ENCODE assay signal across 17 cellular contexts in genomic region chr10:122232781-122233180, GRCh38. TPM values are rescaled to one million over a fixed set of nuclear protein-coding genes. Genes with fewer than 3 reads are reported as not detected.
A peak's percentile ranks its signal among the peaks of the same experiment; 100 is the strongest.
DNase-seq lines count a peak whose midpoint lies in the region; ATAC-seq and TF ChIP-seq lines count a peak whose summit lies in the region.
"Had no signal": no experiment of that assay in that cellular context is flagged by ENCODE, and none has a peak within 500 bp of the region (broad histone marks: within the 10 kb centered on the region; RNA-seq: fewer than 3 reads in every experiment).

No MANE protein-coding gene starts in this region.

- TF ChIP-seq RAD21 in IMR-90 (IDR thresholded peaks at IDR 0.05; ENCODE audit: low read length) (no peak), SK-N-SH (IDR thresholded peaks at IDR 0.05; ENCODE audit: low read length) (no peak)

- no peaks in the 10 kb centered on the region for H3K9me2 ChIP-seq in SK-N-SH

- no peak overlapping the region for H4K8ac ChIP-seq in IMR-90 (ENCODE audit: low read depth in 2 of 2, low read length in 2 of 2)
- H4K8ac ChIP-seq in mesendoderm (ENCODE audit: low read depth, low read length), result no peak overlapping the region

- H3K4me3 Mint-ChIP-seq in osteocyte (ENCODE audit: unreplicated experiment), result no peak overlapping the region
- H3K4me3 Mint-ChIP-seq: activated T-cell treated with anti-CD3 and anti-CD28 coated beads, Interleukin-2, amount 50 U/mL, for 4 hours had no signal

- H3K79me2 ChIP-seq in SK-N-SH (ENCODE audit: insufficient read depth) (no peaks in the 10 kb centered on the region), fibroblast of lung (ENCODE audit: control insufficient read depth, insufficient read depth, low read length) (no peaks in the 10 kb centered on the region), mesendoderm (ENCODE audit: control insufficient read depth, insufficient read depth, low read length) (no peaks in the 10 kb centered on the region)

- H2AK5ac ChIP-seq in IMR-90 (ENCODE audit: low read depth, low read length), result no peak overlapping the region
- H2AK5ac ChIP-seq in mesendoderm (ENCODE audit: low read length), result no peak overlapping the region

- BruUV-seq in IMR-90 (replicated peaks; lab: Mats Ljungman, UMichigan), result no TSS peak

- H3K27ac ChIP-seq in IMR-90 (ENCODE audit: insufficient read depth, low read length) (peak overlapping the region; percentile 0; the same call in 1 of the 2 replicates), SK-N-SH (ENCODE audit: low read depth in 2 of 2, low read length in 1 of 2) (peak overlapping the region; percentile 18 to 98; a peak in 2 of 4 replicates), fibroblast of lung (ENCODE audit: insufficient read depth, low read length) (no peak overlapping the region), mesendoderm (ENCODE audit: low read depth, low read length) (no peak overlapping the region)
- H3K27ac ChIP-seq: thoracic aorta had no signal

- dilution Hi-C loops in IMR-90 (cut with HindIII; ENCODE audit: low sequenced_read_pairs, unreplicated experiment), result no loop called here

- H3K9me3 ChIP-seq in IMR-90 (ENCODE audit: control insufficient read depth, insufficient read depth, low read length), result no peaks in the 10 kb centered on the region
- H3K9me3 ChIP-seq in SK-N-SH, result no peaks in the 10 kb centered on the region
- H3K9me3 ChIP-seq in fibroblast of lung (ENCODE audit: control insufficient read depth, insufficient read depth, low read depth, low read length), result no peaks in the 10 kb centered on the region
- H3K9me3 ChIP-seq: thoracic aorta had no signal

- no peak overlapping the region for H4K5ac ChIP-seq in IMR-90 (ENCODE audit: low read depth, low read length)
- no peak overlapping the region for H4K5ac ChIP-seq in mesendoderm (ENCODE audit: low read length)

- WGBS in IMR-90 (ENCODE audit: extremely low coverage in 2 of 2, insufficient read length in 1 of 2), 2 experiments, result 25% methylated on average over 1 of the region's 3 CpGs; no CpG with 5 or more reads in 1 of the 2 experiments
- 65% methylated on average over 3 of the region's 3 CpGs for WGBS in SK-N-SH (ENCODE audit: low lambda C conversion rate)
- WGBS in mesendoderm (ENCODE audit: extremely low coverage, insufficient coverage, low lambda C conversion rate), result no CpG with 5 or more reads among the region's 3 CpGs

- H3K4ac ChIP-seq in IMR-90 (ENCODE audit: low read depth, low read length) (no peak overlapping the region), mesendoderm (ENCODE audit: low read depth, low read length) (no peak overlapping the region)

- ATAC-seq in IMR-90 (ENCODE audit: low read depth), result peak; percentile 94
- no peak for ATAC-seq in GM18511 (IDR thresholded peaks at IDR 0.05; ENCODE audit: unreplicated experiment)
- ATAC-seq in HG03280 (IDR thresholded peaks at IDR 0.05; ENCODE audit: unreplicated experiment), result no peak
- ATAC-seq: activated T-cell treated with anti-CD3 and anti-CD28 coated beads, Interleukin-2, amount 50 U/mL, for 4 hours; K562 had no signal

- no peak overlapping the region for H4K91ac ChIP-seq in IMR-90 (ENCODE audit: insufficient read depth, low read depth, low read length)

- no peak overlapping the region for H2BK20ac ChIP-seq in IMR-90 (ENCODE audit: low read depth, low read length)

- intact Hi-C loops in IMR-90 (cut with micrococcal nuclease), result loop anchor here (2.0 kb wide), 1 partner anchor 26 kb away; no protein-coding TSS in a partner anchor

- H3K27me3 ChIP-seq in IMR-90 (ENCODE audit: control insufficient read depth, insufficient read depth, low read length), result no peaks in the 10 kb centered on the region
- H3K27me3 ChIP-seq in SK-N-SH (ENCODE audit: insufficient read depth), result no peaks in the 10 kb centered on the region
- H3K27me3 ChIP-seq in fibroblast of lung (ENCODE audit: control insufficient read depth, insufficient read depth, low read length), result no peaks in the 10 kb centered on the region
- H3K27me3 ChIP-seq in mesendoderm (ENCODE audit: insufficient read depth, low read length, poor library complexity), result no peaks in the 10 kb centered on the region

- no peak for TF ChIP-seq EP300 in SK-N-SH (IDR thresholded peaks at IDR 0.05; ENCODE audit: borderline replicate concordance in 1 of 2, low read depth in 1 of 2, low read length in 1 of 2)

- no peaks in the 10 kb centered on the region for H3K9me3 Mint-ChIP-seq in osteocyte (ENCODE audit: unreplicated experiment)
- H3K9me3 Mint-ChIP-seq: activated T-cell treated with anti-CD3 and anti-CD28 coated beads, Interleukin-2, amount 50 U/mL, for 4 hours had no signal

- no peaks in the 10 kb centered on the region for H3K27me3 Mint-ChIP-seq in osteocyte (ENCODE audit: unreplicated experiment)

- H2AK9ac ChIP-seq in IMR-90 (replicated peaks; ENCODE audit: low read depth, low read length, poor library complexity), result no peak overlapping the region

- in situ Hi-C loops in IMR-90 (cut with MboI; ENCODE audit: low sequenced_read_pairs), result no loop called here

- POLR2A ChIA-PET in IMR-90 (lab: Charles Lee; ENCODE audit: unreplicated experiment), result no interaction called here
- POLR2A ChIA-PET in SK-N-SH (lab: Yijun Ruan, JAX), result interaction anchor here (1.4 kb wide), 1 partner anchor 93 kb away, joined by 4 read pairs; no protein-coding TSS in a partner anchor

- H3K9ac ChIP-seq in IMR-90 (ENCODE audit: low read depth, low read length), result no peak overlapping the region
- no peak overlapping the region for H3K9ac ChIP-seq in SK-N-SH
- no peak overlapping the region for H3K9ac ChIP-seq in fibroblast of lung (ENCODE audit: insufficient read depth, low read length)
- H3K9ac ChIP-seq in mesendoderm (ENCODE audit: low read length), result no peak overlapping the region

- no peak overlapping the region for H3K14ac ChIP-seq in IMR-90 (replicated peaks; ENCODE audit: low read depth, low read length)

- CTCF ChIA-PET in IMR-90 (lab: Yijun Ruan, JAX), result interaction anchor here (0.6 kb wide), 1 partner anchor 80 kb away, joined by 5 read pairs; no protein-coding TSS in a partner anchor
- CTCF ChIA-PET in SK-N-SH (lab: Yijun Ruan, JAX), result interaction anchor here (1.0 to 2.4 kb wide), 3 partner anchors 9 to 35 kb away, joined by 3 to 11 read pairs (median 7); no protein-coding TSS in a partner anchor

- H3K4me1 Mint-ChIP-seq in osteocyte (ENCODE audit: unreplicated experiment), result peaks cover 12% of the 10 kb centered on the region

- peaks cover 3% of the 10 kb centered on the region; the same call in 1 of the 2 replicates for H3K9me1 ChIP-seq in IMR-90 (ENCODE audit: insufficient read depth, low read length)

- H2BK5ac ChIP-seq in IMR-90 (ENCODE audit: low read depth, low read length, poor library complexity, severe bottlenecking) (no peak overlapping the region), mesendoderm (ENCODE audit: low read length) (no peak overlapping the region)

- H4K20me1 ChIP-seq in IMR-90 (ENCODE audit: insufficient read depth, low read length) (no peaks in the 10 kb centered on the region), SK-N-SH (ENCODE audit: insufficient read depth) (no peaks in the 10 kb centered on the region), fibroblast of lung (ENCODE audit: control insufficient read depth, extremely low read depth, insufficient read depth, low read length) (no peaks in the 10 kb centered on the region)

- peaks cover 0 to 9% of the 10 kb centered on the region in 2 experiments; a peak in 1 of 4 replicates for H3K79me1 ChIP-seq in IMR-90 (ENCODE audit: low read depth in 1 of 2, low read length in 2 of 2)
- no peaks in the 10 kb centered on the region for H3K79me1 ChIP-seq in mesendoderm (ENCODE audit: low read length)

- no peak overlapping the region for H3K18ac ChIP-seq in IMR-90 (ENCODE audit: low read depth, low read length)
- no peak overlapping the region for H3K18ac ChIP-seq in mesendoderm (ENCODE audit: low read length)

- H3K36me3 Mint-ChIP-seq in osteocyte (ENCODE audit: unreplicated experiment), result peaks cover 36% of the 10 kb centered on the region

- H3K36me3 ChIP-seq in IMR-90 (ENCODE audit: control insufficient read depth, insufficient read depth, low read length) (peaks cover 11% of the 10 kb centered on the region; the same call in 1 of the 2 replicates), SK-N-SH (replicated peaks in 1 of 2; ENCODE audit: control insufficient read depth in 1 of 2, insufficient read depth in 2 of 2, low read length in 1 of 2) (peaks cover 2 to 13% of the 10 kb centered on the region in 2 experiments), fibroblast of lung (ENCODE audit: control insufficient read depth, insufficient read depth, low read length) (peaks cover 6% of the 10 kb centered on the region), mesendoderm (ENCODE audit: control insufficient read depth, insufficient read depth, low read length) (no peaks in the 10 kb centered on the region)

- no peak overlapping the region for H3K56ac ChIP-seq in IMR-90 (ENCODE audit: extremely low read depth, insufficient read depth, low read length)
- H3K56ac ChIP-seq in mesendoderm (ENCODE audit: low read length), result no peak overlapping the region

- TF ChIP-seq CTCF in IMR-90 (conservative IDR thresholded peaks at IDR 0.05; ENCODE audit: low read depth, low read length) (no peak), SK-N-SH (IDR thresholded peaks at IDR 0.05) (no peak), fibroblast of lung (conservative IDR thresholded peaks at IDR 0.05 in 1 of 2, IDR thresholded peaks at IDR 0.05 in 1 of 2; ENCODE audit: low read depth in 1 of 2, low read length in 2 of 2) (no peak), osteocyte (IDR thresholded peaks at IDR 0.05) (no peak)

- no peak; the same call in 1 of the 2 replicates for TF ChIP-seq POLR2A in IMR-90 (IDR thresholded peaks at IDR 0.05; ENCODE audit: low read depth, low read length)

- peak; percentile 95 for DNase-seq in IMR-90
- DNase-seq in SK-N-SH, result no peak
- peak; percentile 38 to 93 for DNase-seq in fibroblast of lung (ENCODE audit: low read depth in 2 of 2)
- DNase-seq in osteocyte (ENCODE audit: extremely low spot score, unreplicated experiment), result no peak
- DNase-seq in mesendoderm, result no peak
- no peak for DNase-seq in GDM1 (lab: John Stamatoyannopoulos, UW)
- DNase-seq: activated T-cell treated with anti-CD3 and anti-CD28 coated beads, Interleukin-2, amount 50 U/mL, for 4 hours; C1 segment of cervical spinal cord; NCI-H1417 treated with DMSO at 0.1 percent for 48 hours; NCI-H69; T-helper 9 cell had no signal

- H2AFZ ChIP-seq in IMR-90 (replicated peaks; ENCODE audit: low read length, poor library complexity) (no peak overlapping the region), SK-N-SH (ENCODE audit: low read depth) (no peak overlapping the region), fibroblast of lung (ENCODE audit: low read length) (no peak overlapping the region)

- H3K4me2 ChIP-seq in IMR-90 (ENCODE audit: low read depth, low read length) (no peak overlapping the region; the same call in 1 of the 2 replicates), SK-N-SH (0 out of 2 replicates have a peak overlapping the region, but pooled peaks have one; percentile 11), fibroblast of lung (ENCODE audit: extremely low read depth, insufficient read depth, low read length) (no peak overlapping the region), mesendoderm (ENCODE audit: low read length) (no peak overlapping the region)

- H3F3A ChIP-seq in SK-N-SH (replicated peaks; ENCODE audit: insufficient read depth), result no peaks in the 10 kb centered on the region

- no peak overlapping the region for H3K4me3 ChIP-seq in IMR-90 (ENCODE audit: insufficient read depth, low read depth, low read length)
- no peak overlapping the region for H3K4me3 ChIP-seq in SK-N-SH (ENCODE audit: low read depth in 2 of 2, low read length in 1 of 2)
- H3K4me3 ChIP-seq in fibroblast of lung (replicated peaks in 1 of 4; ENCODE audit: control extremely low read depth in 1 of 4, insufficient read depth in 1 of 4, low read depth in 3 of 4, low read length in 4 of 4), result no peak overlapping the region
- H3K4me3 ChIP-seq in mesendoderm (ENCODE audit: low read length), result no peak overlapping the region
- H3K4me3 ChIP-seq: K562, thoracic aorta had no signal

- H2BK15ac ChIP-seq in IMR-90 (ENCODE audit: low read depth, low read length) (no peak overlapping the region; the same call in 2 of the 3 replicates), mesendoderm (replicated peaks; ENCODE audit: low read depth) (no peak overlapping the region)

- peak overlapping the region; percentile 60 for H3K27ac Mint-ChIP-seq in osteocyte (ENCODE audit: unreplicated experiment)

- H3K4me1 ChIP-seq in IMR-90 (ENCODE audit: control insufficient read depth, insufficient read depth, low read length), result peaks cover 8% of the 10 kb centered on the region; the same call in 1 of the 2 replicates
- H3K4me1 ChIP-seq in SK-N-SH (ENCODE audit: control insufficient read depth in 1 of 2, insufficient read depth in 2 of 2, low read depth in 1 of 2, low read length in 1 of 2), result peaks cover 0 to 71% of the 10 kb centered on the region in 2 experiments; a peak in 2 of 4 replicates
- no peaks in the 10 kb centered on the region for H3K4me1 ChIP-seq in fibroblast of lung (ENCODE audit: control insufficient read depth, extremely low read depth, insufficient read depth, low read length)
- no peaks in the 10 kb centered on the region for H3K4me1 ChIP-seq in mesendoderm (ENCODE audit: control insufficient read depth, low read depth, low read length)

- H2BK120ac ChIP-seq in IMR-90 (ENCODE audit: low read depth, low read length) (no peak overlapping the region), mesendoderm (ENCODE audit: low read depth, low read length) (no peak overlapping the region)

- no peak overlapping the region for H3K23ac ChIP-seq in IMR-90 (ENCODE audit: low read depth, low read length)
- no peak overlapping the region for H3K23ac ChIP-seq in mesendoderm (ENCODE audit: low read length)

RNA-seq across cellular contexts. Expression of gene BTBD16, which starts 38.3 kb away (rescaled TPM):
- total RNA-seq in IMR-90 (2012; rRNA removed), result not detected in 2 replicates
- polyA plus RNA-seq in IMR-90 (2012; rRNA removed), result not detected in 2 replicates
- polyA plus RNA-seq in IMR-90 (2012; cell fraction: cytosol; rRNA removed), result not detected in 2 replicates
- 0.08 TPM in 1 of 2 replicates, not detected in the other for polyA plus RNA-seq in IMR-90 (2012; cell fraction: nucleus; rRNA removed; ENCODE audit: low replicate concordance)
- 0.03 TPM in 1 of 2 replicates, not detected in the other for polyA plus RNA-seq in SK-N-SH (2012; rRNA removed)
- polyA plus RNA-seq in SK-N-SH (2012; cell fraction: cytosol; rRNA removed), result 0.03 and 0.08 TPM in 2 replicates
- 0.02 TPM in 1 of 2 replicates, not detected in the other for polyA plus RNA-seq in SK-N-SH (2012; cell fraction: nucleus; rRNA removed)
- total RNA-seq in fibroblast of lung, result not detected in 2 replicates
- polyA plus RNA-seq in fibroblast of lung, result not detected in 2 replicates
- polyA plus RNA-seq in fibroblast of lung (2012), result not detected in 2 replicates
- not detected in 2 replicates for polyA minus RNA-seq in fibroblast of lung (ENCODE audit: low replicate concordance)
- total RNA-seq in osteocyte, result not detected in 2 replicates
- polyA plus RNA-seq in mesendoderm (2013, experiment 1 of 2), result 0.14 TPM
- polyA plus RNA-seq in mesendoderm (2013, experiment 2 of 2), result 0.03 TPM
- total RNA-seq: activated T-cell treated with anti-CD3 and anti-CD28 coated beads, Interleukin-2, amount 50 U/mL, for 4 hours; frontal cortex; K562; mononuclear cell; thoracic aorta had no signal

Comparison
In these comparisons a context has a peak if more than half of its experiments do, and no peak if none do; other contexts are left out.
1. DNase-seq: peak in IMR-90 (single experiment) and fibroblast of lung (2 of 2); none in SK-N-SH (single experiment), osteocyte (single experiment), mesendoderm (single experiment) and GDM1 (single experiment).
2. H3K27ac ChIP-seq: peak in IMR-90 (single experiment) and SK-N-SH (2 of 2); none in fibroblast of lung (single experiment) and mesendoderm (single experiment).